ENCODE assay signal across 8 cellular contexts in genomic region chr13:48892311-48892710, GRCh38.
A peak's percentile ranks its signal among the peaks of the same experiment; 100 is the strongest.
DNase-seq lines count a peak whose midpoint lies in the region; ATAC-seq and TF ChIP-seq lines count a peak whose summit lies in the region.

No MANE protein-coding gene starts in this region.

- H3K36me3 ChIP-seq in CD4-positive, CD25-positive, alpha-beta regulatory T cell (ENCODE audit: control insufficient read depth, insufficient read depth, low read length): no peaks in the 10 kb centered on the region

- no peak overlapping the region for H3K27ac Mint-ChIP-seq in CD4-positive, CD25-positive, alpha-beta regulatory T cell

- H3K36me3 Mint-ChIP-seq in CD4-positive, CD25-positive, alpha-beta regulatory T cell: no peaks in the 10 kb centered on the region

- peaks cover 0 to 3% (median 0%) of the 10 kb centered on the region in 7 donors for H3K9me3 Mint-ChIP-seq in CD4-positive, CD25-positive, alpha-beta regulatory T cell

- no peak for TF ChIP-seq CTCF in epithelial cell of esophagus (IDR thresholded peaks at IDR 0.05; ENCODE audit: insufficient read depth, low read depth, low read length, missing control alignments)

- H3K4me1 Mint-ChIP-seq in CD4-positive, CD25-positive, alpha-beta regulatory T cell: peaks cover 0 to 5% (median 0%) of the 10 kb centered on the region in 4 donors

- H3K4me3 Mint-ChIP-seq in CD4-positive, CD25-positive, alpha-beta regulatory T cell: no peak overlapping the region

- H3K4me3 ChIP-seq in CD4-positive, CD25-positive, alpha-beta regulatory T cell (ENCODE audit: low read depth, low read length): no peak overlapping the region
- H3K4me3 ChIP-seq in epithelial cell of esophagus (ENCODE audit: low read length): no peak overlapping the region

- H3K27ac ChIP-seq in CD4-positive, CD25-positive, alpha-beta regulatory T cell (ENCODE audit: insufficient read depth, low read length, poor library complexity, severe bottlenecking): no peak overlapping the region

- DNase-seq in CD4-positive, CD25-positive, alpha-beta regulatory T cell: peak in 1 of 3 donors; percentile 46
- DNase-seq in Kasumi-1 (lab: John Stamatoyannopoulos, UW) (peak; percentile 11 to 26), epithelial cell of esophagus (ENCODE audit: low read depth) (peak; percentile 94), NCI-H510A treated with DMSO at 0.1 percent for 48 hours (lab: John Stamatoyannopoulos, UW) (no peak), cerebellum (ENCODE audit: low spot score) (no peak)
- DNase-seq in activated CD8-positive, alpha-beta memory T cell treated with anti-CD3 and anti-CD28 coated beads, Interleukin-2, amount 50 U/mL, for 48 hours: no peak
- DNase-seq in activated naive CD4-positive, alpha-beta T cell treated with anti-CD3 and anti-CD28 coated beads, Interleukin-2, amount 50 U/mL, for 16 hours: no peak

- H3K27me3 ChIP-seq in CD4-positive, CD25-positive, alpha-beta regulatory T cell (ENCODE audit: control insufficient read depth, insufficient read depth, low read length): no peaks in the 10 kb centered on the region

- no peaks in the 10 kb centered on the region for H3K27me3 Mint-ChIP-seq in CD4-positive, CD25-positive, alpha-beta regulatory T cell

- no peaks in the 10 kb centered on the region for H3K9me3 ChIP-seq in CD4-positive, CD25-positive, alpha-beta regulatory T cell (ENCODE audit: control insufficient read depth in 2 of 2, low read length in 2 of 2)

- ATAC-seq in CD4-positive, CD25-positive, alpha-beta regulatory T cell (ENCODE audit: low read depth in 2 of 2): peak; percentile 53 to 58
- ATAC-seq in GM21390 (IDR thresholded peaks at IDR 0.05; ENCODE audit: unreplicated experiment): peak; percentile 94

- H3K4me1 ChIP-seq in CD4-positive, CD25-positive, alpha-beta regulatory T cell (ENCODE audit: control insufficient read depth, insufficient read depth, low read length, poor library complexity, severe bottlenecking): no peaks in the 10 kb centered on the region

Comparison
In these comparisons a context has a peak if more than half of its experiments do, and no peak if none do; other contexts are left out.
1. DNase-seq: peak in Kasumi-1 (2 of 2) and epithelial cell of esophagus (single experiment); none in NCI-H510A treated with DMSO at 0.1 percent for 48 hours (single experiment), activated CD8-positive, alpha-beta memory T cell treated with anti-CD3 and anti-CD28 coated beads, Interleukin-2, amount 50 U/mL, for 48 hours (single experiment), cerebellum (single experiment) and activated naive CD4-positive, alpha-beta T cell treated with anti-CD3 and anti-CD28 coated beads, Interleukin-2, amount 50 U/mL, for 16 hours (single experiment).